Comparison of ENCODE assay signal across 9 cellular contexts in genomic region chr6:32609731-32610640, GRCh38. TPM values are rescaled to one million over a fixed set of nuclear protein-coding genes. Genes with fewer than 3 reads are reported as not detected.
DNase-seq lines count a peak whose midpoint lies in the region; ATAC-seq and TF ChIP-seq lines count a peak whose summit lies in the region.
"Had no signal": no experiment of that assay in that cellular context is flagged by ENCODE, and none has a peak within 500 bp of the region (broad histone marks: within the 10 kb centered on the region; RNA-seq: fewer than 3 reads in every experiment).

No MANE protein-coding gene starts in this region.

- ATAC-seq in GM18520 (IDR thresholded peaks at IDR 0.05; ENCODE audit: unreplicated experiment) = peak; percentile 79
- peak; percentile 88 for ATAC-seq in HG02973 (IDR thresholded peaks at IDR 0.05; ENCODE audit: unreplicated experiment)
- peak; percentile 98 for ATAC-seq in activated CD8-positive, alpha-beta memory T cell treated with anti-CD3 and anti-CD28 coated beads, Interleukin-2, amount 10 ng/mL, durations not matched to agents 7 days and 5 days
- peak; percentile 98 for ATAC-seq in upper lobe of right lung

- H3K4me1 Mint-ChIP-seq in activated CD8-positive, alpha-beta memory T cell treated with anti-CD3 and anti-CD28 coated beads, Interleukin-2, amount 10 ng/mL, durations not matched to agents 7 days and 5 days = peaks cover 21% of the 10 kb centered on the region

- H3K9ac ChIP-seq in mucosa of stomach (ENCODE audit: low read length) = peak overlapping the region; percentile 12

- no peak for TF ChIP-seq CTCF in esophagus muscularis mucosa (IDR thresholded peaks at IDR 0.05)
- no peak for TF ChIP-seq CTCF in upper lobe of right lung (IDR thresholded peaks at IDR 0.05)

- H3K27ac ChIP-seq in esophagus muscularis mucosa (replicated peaks in 1 of 4) = peak overlapping the region in 3 of 4 donors; percentile 38 to 59 (median 54)
- H3K27ac ChIP-seq in upper lobe of right lung = peak overlapping the region; percentile 88
- H3K27ac ChIP-seq: VCaP had no signal

- no peaks in the 10 kb centered on the region for H3K36me3 ChIP-seq in esophagus muscularis mucosa
- H3K36me3 ChIP-seq in mucosa of stomach (ENCODE audit: control insufficient read depth, insufficient read depth, low read length) = no peaks in the 10 kb centered on the region
- H3K36me3 ChIP-seq in upper lobe of right lung = no peaks in the 10 kb centered on the region

- 15% methylated on average over 8 of the region's 8 CpGs for WGBS in esophagus muscularis mucosa

- peaks cover 2% of the 10 kb centered on the region for H3K9me3 Mint-ChIP-seq in activated CD8-positive, alpha-beta memory T cell treated with anti-CD3 and anti-CD28 coated beads, Interleukin-2, amount 10 ng/mL, durations not matched to agents 7 days and 5 days (ENCODE audit: low read depth)

- intact Hi-C loops in esophagus muscularis mucosa (cut with DNase I) = no loop called here
- intact Hi-C loops in upper lobe of right lung (cut with DNase I) = no loop called here

- no peak overlapping the region for H3K4me3 Mint-ChIP-seq in activated CD8-positive, alpha-beta memory T cell treated with anti-CD3 and anti-CD28 coated beads, Interleukin-2, amount 10 ng/mL, durations not matched to agents 7 days and 5 days

- no peaks in the 10 kb centered on the region for H3K27me3 ChIP-seq in esophagus muscularis mucosa
- no peaks in the 10 kb centered on the region for H3K27me3 ChIP-seq in mucosa of stomach (ENCODE audit: control insufficient read depth, insufficient read depth, low read length)
- no peaks in the 10 kb centered on the region for H3K27me3 ChIP-seq in upper lobe of right lung

- no peak overlapping the region for H3K27ac Mint-ChIP-seq in activated CD8-positive, alpha-beta memory T cell treated with anti-CD3 and anti-CD28 coated beads, Interleukin-2, amount 10 ng/mL, durations not matched to agents 7 days and 5 days

- DNase-seq in Ammon's horn (ENCODE audit: low spot score) (peak; percentile 89), NCI-H446 (lab: John Stamatoyannopoulos, UW) (peak; percentile 21 to 70), esophagus muscularis mucosa (ENCODE audit: extremely low spot score) (peak; percentile 94), upper lobe of right lung (no peak)
- DNase-seq in activated CD8-positive, alpha-beta memory T cell treated with anti-CD3 and anti-CD28 coated beads, Interleukin-2, amount 10 ng/mL, durations not matched to agents 7 days and 5 days = peak; percentile 72

- TF ChIP-seq POLR2A in esophagus muscularis mucosa (IDR thresholded peaks at IDR 0.05; ENCODE audit: low read depth) = no peak

- CTCF ChIA-PET in activated CD8-positive, alpha-beta memory T cell treated with anti-CD3 and anti-CD28 coated beads, Interleukin-2, amount 10 ng/mL, durations not matched to agents 7 days and 5 days (lab: Charles Lee) = interaction anchor here (0.6 to 3.0 kb wide), 4 partner anchors 11 to 171 kb away, joined by 3 to 9 read pairs (median 3); partner anchors contain the start of gene HLA-DRA

- H3K4me1 ChIP-seq in esophagus muscularis mucosa (no peaks in the 10 kb centered on the region), mucosa of stomach (ENCODE audit: control insufficient read depth, insufficient read depth, low read length) (peaks cover 4% of the 10 kb centered on the region), upper lobe of right lung (no peaks in the 10 kb centered on the region)

- H3K9me3 ChIP-seq in esophagus muscularis mucosa (no peaks in the 10 kb centered on the region), mucosa of stomach (ENCODE audit: control insufficient read depth, low read length) (no peaks in the 10 kb centered on the region), upper lobe of right lung (no peaks in the 10 kb centered on the region)

- TF ChIP-seq EP300 in esophagus muscularis mucosa (IDR thresholded peaks at IDR 0.05) = no peak

- H3K4me3 ChIP-seq in esophagus muscularis mucosa = peak overlapping the region in 1 of 4 donors; percentile 37
- no peak overlapping the region for H3K4me3 ChIP-seq in mucosa of stomach (ENCODE audit: low read length)
- H3K4me3 ChIP-seq in upper lobe of right lung = peak overlapping the region; percentile 16

- no peaks in the 10 kb centered on the region for H3K27me3 Mint-ChIP-seq in activated CD8-positive, alpha-beta memory T cell treated with anti-CD3 and anti-CD28 coated beads, Interleukin-2, amount 10 ng/mL, durations not matched to agents 7 days and 5 days

- H3K36me3 Mint-ChIP-seq in activated CD8-positive, alpha-beta memory T cell treated with anti-CD3 and anti-CD28 coated beads, Interleukin-2, amount 10 ng/mL, durations not matched to agents 7 days and 5 days = peaks cover 17% of the 10 kb centered on the region

RNA-seq across cellular contexts. Expression of gene HLA-DRB1, which starts 20.3 kb away (rescaled TPM):
- total RNA-seq in activated CD8-positive, alpha-beta memory T cell treated with anti-CD3 and anti-CD28 coated beads, Interleukin-2, amount 10 ng/mL, durations not matched to agents 7 days and 5 days = 100 to 1,000 TPM; 189 to 228 TPM
- 10 to 100 TPM; 28.2 to 93.2 (median 49.1) TPM for total RNA-seq in esophagus muscularis mucosa
- 335 TPM for total RNA-seq in upper lobe of right lung

RNA-seq across cellular contexts. Expression of gene HLA-DQA1, which starts 27.2 kb away (rescaled TPM):
- 100 to 1,000 TPM in 1 of 2 experiments, 10 to 100 TPM in 1; 74.4 to 143 TPM for total RNA-seq in activated CD8-positive, alpha-beta memory T cell treated with anti-CD3 and anti-CD28 coated beads, Interleukin-2, amount 10 ng/mL, durations not matched to agents 7 days and 5 days
- total RNA-seq in esophagus muscularis mucosa = 1 to 10 TPM in 3 of 4 donors, under 1 TPM in 1; 0.97 to 8.4 (median 5.1) TPM
- 111 TPM for total RNA-seq in upper lobe of right lung

RNA-seq across cellular contexts. Expression of gene HLA-DQB1, which starts 56.5 kb away (rescaled TPM):
- total RNA-seq in activated CD8-positive, alpha-beta memory T cell treated with anti-CD3 and anti-CD28 coated beads, Interleukin-2, amount 10 ng/mL, durations not matched to agents 7 days and 5 days = 10 to 100 TPM; 72.9 to 89.8 TPM
- total RNA-seq in esophagus muscularis mucosa (1 to 10 TPM in 2 of 4 donors, under 1 TPM in 1, not detected in 1; 0.71 to 5.8 (median 4.8) TPM), upper lobe of right lung (94.9 TPM)

Comparison
In these comparisons a context has a peak if more than half of its experiments do, and no peak if none do; other contexts are left out.
1. RNA of gene HLA-DQA1, which starts 27.2 kb away (total RNA-seq): 74.4 to 143 TPM in activated CD8-positive, alpha-beta memory T cell treated with anti-CD3 and anti-CD28 coated beads, Interleukin-2, amount 10 ng/mL, durations not matched to agents 7 days and 5 days and 111 TPM in upper lobe of right lung (single experiment); 0.97 to 8.4 TPM in esophagus muscularis mucosa; every median in the first group is over 4 times any median in the second.
2. RNA of gene HLA-DQB1, which starts 56.5 kb away (total RNA-seq): 94.9 TPM in upper lobe of right lung (single experiment) and 72.9 to 89.8 TPM in activated CD8-positive, alpha-beta memory T cell treated with anti-CD3 and anti-CD28 coated beads, Interleukin-2, amount 10 ng/mL, durations not matched to agents 7 days and 5 days; 0.71 to 5.8 TPM in esophagus muscularis mucosa; every median in the first group is over 10 times any median in the second.
3. Peak in every context shown above with its lines, with median percentiles within 50 percentile points of each other: ATAC-seq.